ENCODE assay signal across 9 cellular contexts in the genomic region with DNA sequence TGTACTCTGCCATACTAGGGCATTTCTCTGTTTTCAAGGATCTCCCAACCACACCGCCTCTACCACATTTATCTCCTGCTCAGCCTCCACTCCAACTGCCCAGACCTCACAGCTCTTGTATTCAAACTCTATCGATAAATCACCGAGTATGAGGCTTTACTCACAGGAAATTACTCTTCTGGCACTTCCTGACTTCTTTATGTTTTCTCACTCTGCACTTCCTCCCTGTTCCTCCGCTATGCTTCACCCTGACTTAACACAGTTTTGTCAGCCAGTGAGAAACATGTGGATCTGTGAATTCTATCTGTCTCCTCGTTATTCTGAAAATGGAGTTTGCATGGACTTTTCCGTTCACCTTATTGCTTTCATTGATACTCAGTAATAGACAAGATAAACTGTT. TPM values are rescaled to one million over a fixed set of nuclear protein-coding genes. Genes with fewer than 3 reads are reported as not detected.
DNase-seq lines count a peak whose midpoint lies in the region; ATAC-seq, FAIRE-seq and TF ChIP-seq lines count a peak whose summit lies in the region.
"Had no signal": no experiment of that assay in that cellular context is flagged by ENCODE, and none has a peak within 500 bp of the region (broad histone marks: within the 10 kb centered on the region; RNA-seq: fewer than 3 reads in every experiment).

No MANE protein-coding gene starts in this region.

- peak overlapping the region; percentile 85 for H3K4me3 Mint-ChIP-seq in activated B cell treated with CpG ODN at 0.5 μM for 24 hours

- H4K20me1 ChIP-seq in BLaER1 = no peaks in the 10 kb centered on the region

- H3K36me3 Mint-ChIP-seq in activated B cell treated with CpG ODN at 0.5 μM for 24 hours (ENCODE audit: low read depth) = peaks cover 18% of the 10 kb centered on the region

- H3K9me3 Mint-ChIP-seq in activated B cell treated with CpG ODN at 0.5 μM for 24 hours = no peaks in the 10 kb centered on the region

- CTCF ChIA-PET in activated B cell treated with CpG ODN at 0.5 μM for 24 hours (lab: Charles Lee) = interaction anchor here (4.2 to 4.7 kb wide), 2 partner anchors 54 to 150 kb away, joined by 20 to 41 read pairs; partner anchors contain the start of gene PLA2G4C

- FAIRE-seq in GM18507 (lab: Jason Lieb, UNC) = peak; percentile 84

- intact Hi-C loops in activated B cell treated with CpG ODN at 0.5 μM for 24 hours (cut with micrococcal nuclease) (loop anchor here (5.0 kb wide), 1 partner anchor 254 kb away; the partner anchor contains the start of gene LMTK3), testis (cut with DNase I; ENCODE audit: low total_unique reads) (no loop called here), uterus (cut with DNase I; ENCODE audit: low total_unique reads) (no loop called here)

- ATAC-seq in activated B cell treated with CpG ODN at 0.5 μM for 24 hours (ENCODE audit: low read depth) = no peak
- ATAC-seq: left colon had no signal

- peak overlapping the region; percentile 95 for H3K4me2 ChIP-seq in BLaER1

- 78 to 79% methylated on average over 6 of the region's 6 CpGs for WGBS in testis, 2 donors

- no peak for TF ChIP-seq POLR2A in testis (IDR thresholded peaks at IDR 0.05)
- TF ChIP-seq POLR2A in uterus (IDR thresholded peaks at IDR 0.05) = no peak

- H3K36me3 ChIP-seq in BLaER1 (no peaks in the 10 kb centered on the region), testis (ENCODE audit: low read depth, missing control alignments) (no peaks in the 10 kb centered on the region), uterus (no peaks in the 10 kb centered on the region)

- H3K4me1 Mint-ChIP-seq in activated B cell treated with CpG ODN at 0.5 μM for 24 hours = peaks cover 49% of the 10 kb centered on the region

- H3K4me3 ChIP-seq in BLaER1 = peak overlapping the region; percentile 60
- H3K4me3 ChIP-seq in testis = no peak overlapping the region
- H3K4me3 ChIP-seq in uterus = no peak overlapping the region

- no peaks in the 10 kb centered on the region for H3K27me3 ChIP-seq in BLaER1
- no peaks in the 10 kb centered on the region for H3K27me3 ChIP-seq in testis
- no peaks in the 10 kb centered on the region for H3K27me3 ChIP-seq in uterus

- H3K27ac ChIP-seq in BLaER1 = peak overlapping the region; percentile 76
- H3K27ac ChIP-seq in testis = no peak overlapping the region
- peak overlapping the region in 1 of 2 donors; percentile 41 for H3K27ac ChIP-seq in uterus

- POLR2A ChIA-PET in activated B cell treated with CpG ODN at 0.5 μM for 24 hours (lab: Charles Lee) = interaction anchor here (1.1 to 3.3 kb wide), 4 partner anchors 9 to 89 kb away, joined by 3 to 23 read pairs (median 4); no protein-coding TSS in a partner anchor

- TF ChIP-seq CTCF in activated B cell treated with CpG ODN at 0.5 μM for 24 hours (IDR thresholded peaks at IDR 0.05) (no peak), testis (IDR thresholded peaks at IDR 0.05) (no peak), uterus (IDR thresholded peaks at IDR 0.05) (no peak)

- peak overlapping the region; percentile 93 for H3K27ac Mint-ChIP-seq in activated B cell treated with CpG ODN at 0.5 μM for 24 hours

- no peak for DNase-seq in GM18507 (ENCODE audit: extremely low spot score, insufficient read length, low read depth)
- DNase-seq in activated B cell treated with CpG ODN at 0.5 μM for 24 hours = no peak
- DNase-seq in lung microvascular endothelial cell (ENCODE audit: low read depth in 2 of 2) = peak; percentile 52 to 81
- DNase-seq in testis = no peak
- DNase-seq in SW 1271 (lab: John Stamatoyannopoulos, UW) = no peak
- DNase-seq in SK-N-DZ (ENCODE audit: low spot score) = no peak
- no peak for DNase-seq in uterus
- DNase-seq: left colon had no signal

- H3K9me3 ChIP-seq in BLaER1 (no peaks in the 10 kb centered on the region), testis (no peaks in the 10 kb centered on the region), uterus (no peaks in the 10 kb centered on the region)

- no peaks in the 10 kb centered on the region for H3K27me3 Mint-ChIP-seq in activated B cell treated with CpG ODN at 0.5 μM for 24 hours

- peak overlapping the region; percentile 79 for H3K9ac ChIP-seq in BLaER1

- H3K4me1 ChIP-seq in BLaER1 (peaks cover 63% of the 10 kb centered on the region), testis (peaks cover 9% of the 10 kb centered on the region), uterus (peaks cover 0 to 4% of the 10 kb centered on the region in 2 donors)

RNA-seq across cellular contexts. Expression of gene CARD8, which starts 2.6 kb away (rescaled TPM):
- 103 and 109 TPM in 2 replicates for total RNA-seq in activated B cell treated with CpG ODN at 0.5 μM for 24 hours
- total RNA-seq in lung microvascular endothelial cell = 55.4 and 69.6 TPM in 2 replicates
- total RNA-seq in testis = 10 to 100 TPM; 45.4 to 68.4 TPM
- polyA plus RNA-seq in testis (ENCODE audit: insufficient read depth, low read depth, low replicate concordance) = 53.9 TPM
- polyA plus RNA-seq in SK-N-DZ (2014; cell fraction: cytosol; rRNA removed) = 8.8 and 9.3 TPM in 2 replicates
- 17.0 and 29.9 TPM in 2 replicates for polyA plus RNA-seq in SK-N-DZ (2014; cell fraction: nucleus; rRNA removed)
- 10 to 100 TPM; 18.8 to 80.2 (median 53.0) TPM for total RNA-seq in uterus

RNA-seq across cellular contexts. Expression of gene ZNF114, which starts 11.5 kb away (rescaled TPM):
- total RNA-seq in activated B cell treated with CpG ODN at 0.5 μM for 24 hours (1.5 and 1.6 TPM in 2 replicates), lung microvascular endothelial cell (under 0.01 and 0.87 TPM in 2 replicates), testis (1 to 10 TPM; 2.4 to 3.9 TPM), uterus (10 to 100 TPM in 1 of 4 donors, 1 to 10 TPM in 1, under 1 TPM in 1, not detected in 1; under 0.01 to 15.3 (median 2.0) TPM)
- 0.22 TPM for polyA plus RNA-seq in testis (ENCODE audit: insufficient read depth, low read depth, low replicate concordance)
- 0.63 and 0.82 TPM in 2 replicates for polyA plus RNA-seq in SK-N-DZ (2014; cell fraction: cytosol; rRNA removed)
- 0.27 TPM in 1 of 2 replicates, not detected in the other for polyA plus RNA-seq in SK-N-DZ (2014; cell fraction: nucleus; rRNA removed)

Comparison
In these comparisons a context has a peak if more than half of its experiments do, and no peak if none do; other contexts are left out.
1. DNase-seq: peak in lung microvascular endothelial cell (2 of 2); none in GM18507 (single experiment), activated B cell treated with CpG ODN at 0.5 μM for 24 hours (single experiment), testis (single experiment), SW 1271 (0 of 2), SK-N-DZ (single experiment) and uterus (0 of 2).